ENCODE assay signal across 15 cellular contexts in the genomic region with DNA sequence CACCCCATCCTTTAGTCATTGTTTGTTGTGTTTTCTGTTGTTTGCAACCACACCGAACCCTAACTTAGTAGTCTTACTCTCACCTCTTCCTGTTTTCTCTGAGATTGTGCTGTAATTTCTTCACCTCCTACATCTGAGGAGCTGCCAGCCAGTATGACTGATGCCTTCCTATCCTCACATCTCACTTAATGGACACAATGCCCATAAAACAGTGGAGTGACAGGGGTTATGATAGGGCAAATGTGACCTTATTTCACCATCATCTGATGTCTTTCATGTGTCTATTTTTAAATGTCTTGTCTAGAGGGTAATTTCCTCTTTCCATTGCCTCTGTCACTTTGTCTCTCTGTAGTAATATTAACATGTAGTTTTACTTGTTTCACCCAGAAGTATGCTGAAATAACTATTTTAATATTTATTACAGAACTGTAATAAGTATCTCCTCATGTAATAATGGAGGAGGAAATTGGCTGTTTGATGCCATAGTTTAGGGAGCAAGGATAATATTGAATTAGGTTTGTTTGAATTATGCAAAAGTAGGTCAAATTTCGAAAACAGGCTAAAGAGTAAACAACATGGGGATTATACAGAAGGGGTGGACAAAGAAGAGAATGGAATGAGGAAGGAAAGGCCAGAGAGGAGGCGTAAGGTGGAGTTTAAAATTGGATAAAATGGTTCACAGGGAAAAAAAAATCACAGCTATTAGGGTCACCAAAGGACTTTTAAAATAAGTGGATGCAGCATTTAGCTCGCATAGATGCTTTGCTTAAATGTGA.
A peak's percentile ranks its signal among the peaks of the same experiment; 100 is the strongest.
DNase-seq lines count a peak whose midpoint lies in the region; ATAC-seq and TF ChIP-seq lines count a peak whose summit lies in the region.
"Had no signal": no experiment of that assay in that cellular context is flagged by ENCODE, and none has a peak within 500 bp of the region (broad histone marks: within the 10 kb centered on the region; RNA-seq: fewer than 3 reads in every experiment).

No MANE protein-coding gene starts in this region.

- no peaks in the 10 kb centered on the region for H4K20me1 ChIP-seq in Loucy (ENCODE audit: insufficient read depth, low read length, poor library complexity, severe bottlenecking)

- no peak for TF ChIP-seq POLR2A in gastrocnemius medialis (IDR thresholded peaks at IDR 0.05)

- no peak overlapping the region for H3K4me3 Mint-ChIP-seq in central memory CD8-positive, alpha-beta T cell
- H3K4me3 Mint-ChIP-seq: activated T-cell treated with anti-CD3 and anti-CD28 coated beads, Interleukin-2, amount 50 U/mL, for 4 hours had no signal

- H3K9me3 ChIP-seq in Loucy (ENCODE audit: insufficient read depth, low read depth, low read length) (no peaks in the 10 kb centered on the region), gastrocnemius medialis (no peaks in the 10 kb centered on the region)
- H3K9me3 ChIP-seq: Caco-2, SJSA1 had no signal

- no peaks in the 10 kb centered on the region for H3K27me3 Mint-ChIP-seq in central memory CD8-positive, alpha-beta T cell

- no peaks in the 10 kb centered on the region for H3K79me2 ChIP-seq in Loucy (ENCODE audit: insufficient read depth, low read length)

- intact Hi-C loops in gastrocnemius medialis (cut with DNase I; ENCODE audit: low total_unique reads): no loop called here

- no peak overlapping the region for H3K27ac Mint-ChIP-seq in central memory CD8-positive, alpha-beta T cell (ENCODE audit: low read depth)

- peak overlapping the region; percentile 9 to 46 (median 24) for H3K27ac ChIP-seq in gastrocnemius medialis
- H3K27ac ChIP-seq: SJSA1, skin epidermis had no signal

- no peaks in the 10 kb centered on the region for H3K36me3 ChIP-seq in Loucy (ENCODE audit: insufficient read depth, low read length)
- no peaks in the 10 kb centered on the region for H3K36me3 ChIP-seq in gastrocnemius medialis
- H3K36me3 ChIP-seq: SJSA1 had no signal

- H3K9me3 Mint-ChIP-seq in central memory CD8-positive, alpha-beta T cell: peaks cover 10% of the 10 kb centered on the region
- H3K9me3 Mint-ChIP-seq: immature natural killer cell had no signal

- in situ Hi-C loops in gastrocnemius medialis (cut with MboI; ENCODE audit: low sequenced_read_pairs in 4 of 4): no loop called here

- peak overlapping the region; percentile 52 for H3K4me2 ChIP-seq in Loucy (ENCODE audit: low read depth, low read length, poor library complexity, severe bottlenecking)

- ATAC-seq in GM19328 (IDR thresholded peaks at IDR 0.05; ENCODE audit: unreplicated experiment): peak; percentile 46
- ATAC-seq in central memory CD8-positive, alpha-beta T cell (replicated peaks; ENCODE audit: extremely low read depth, poor library complexity, severe bottlenecking): peak; percentile 28
- ATAC-seq in gastrocnemius medialis: peak; percentile 65 to 85
- no peak for ATAC-seq in GM21576 (IDR thresholded peaks at IDR 0.05; ENCODE audit: unreplicated experiment)
- no peak for ATAC-seq in GM21360 (IDR thresholded peaks at IDR 0.05; ENCODE audit: unreplicated experiment)
- no peak for ATAC-seq in HG03045 (IDR thresholded peaks at IDR 0.05; ENCODE audit: unreplicated experiment)
- ATAC-seq: activated CD4-positive, CD25-positive, alpha-beta regulatory T cell treated with anti-CD3 and anti-CD28 coated beads, Interleukin-2, amount 50 U/mL, for 24 hours had no signal

- no peaks in the 10 kb centered on the region for H3K9me2 ChIP-seq in Loucy (replicated peaks; ENCODE audit: low read depth, low read length)

- H3F3A ChIP-seq in Loucy (ENCODE audit: low read depth): no peaks in the 10 kb centered on the region

- TF ChIP-seq CTCF in Loucy (conservative IDR thresholded peaks at IDR 0.05; ENCODE audit: low read length) (no peak), gastrocnemius medialis (IDR thresholded peaks at IDR 0.05 in 4 of 5, conservative IDR thresholded peaks at IDR 0.05 in 1 of 5) (no peak)

- no peak overlapping the region for H3K4me3 ChIP-seq in Loucy (ENCODE audit: low read length, poor library complexity, severe bottlenecking)
- H3K4me3 ChIP-seq in gastrocnemius medialis: no peak overlapping the region
- H3K4me3 ChIP-seq: SJSA1, skin epidermis had no signal

- H3K9ac ChIP-seq in Loucy (ENCODE audit: low read depth, low read length, poor library complexity, severe bottlenecking): no peak overlapping the region

- H3K36me3 Mint-ChIP-seq in central memory CD8-positive, alpha-beta T cell (ENCODE audit: insufficient read depth): no peaks in the 10 kb centered on the region
- H3K36me3 Mint-ChIP-seq: immature natural killer cell had no signal

- H3K4me1 ChIP-seq in Loucy (ENCODE audit: insufficient read depth, low read length, poor library complexity, severe bottlenecking): peaks cover 38% of the 10 kb centered on the region
- peaks cover 5 to 6% of the 10 kb centered on the region in 2 donors for H3K4me1 ChIP-seq in gastrocnemius medialis
- H3K4me1 ChIP-seq: Caco-2, SJSA1 had no signal

- DNase-seq in central memory CD8-positive, alpha-beta T cell (ENCODE audit: low spot score in 2 of 2): no peak
- peak in 1 of 2 donors; percentile 13 for DNase-seq in gastrocnemius medialis
- DNase-seq: activated T-cell treated with anti-CD3 and anti-CD28 coated beads, Interleukin-2, amount 50 U/mL, for 4 hours; aorta; Caco-2; immature natural killer cell; NCI-H69 had no signal

- peaks cover 5% of the 10 kb centered on the region for H3K4me1 Mint-ChIP-seq in central memory CD8-positive, alpha-beta T cell

- H3K27me3 ChIP-seq in Loucy (ENCODE audit: insufficient read depth, low read length, poor library complexity, severe bottlenecking) (no peaks in the 10 kb centered on the region), gastrocnemius medialis (no peaks in the 10 kb centered on the region)
- H3K27me3 ChIP-seq: SJSA1 had no signal

- H2AFZ ChIP-seq in Loucy (ENCODE audit: low read length): no peak overlapping the region

Comparison
In these comparisons a context has a peak if more than half of its experiments do, and no peak if none do; other contexts are left out.
1. ATAC-seq: peak in GM19328 (single experiment), central memory CD8-positive, alpha-beta T cell (single experiment) and gastrocnemius medialis (2 of 2); none in GM21576 (single experiment), GM21360 (single experiment) and HG03045 (single experiment).